Comparison of ENCODE assay signal across 19 cellular contexts in the genomic region with DNA sequence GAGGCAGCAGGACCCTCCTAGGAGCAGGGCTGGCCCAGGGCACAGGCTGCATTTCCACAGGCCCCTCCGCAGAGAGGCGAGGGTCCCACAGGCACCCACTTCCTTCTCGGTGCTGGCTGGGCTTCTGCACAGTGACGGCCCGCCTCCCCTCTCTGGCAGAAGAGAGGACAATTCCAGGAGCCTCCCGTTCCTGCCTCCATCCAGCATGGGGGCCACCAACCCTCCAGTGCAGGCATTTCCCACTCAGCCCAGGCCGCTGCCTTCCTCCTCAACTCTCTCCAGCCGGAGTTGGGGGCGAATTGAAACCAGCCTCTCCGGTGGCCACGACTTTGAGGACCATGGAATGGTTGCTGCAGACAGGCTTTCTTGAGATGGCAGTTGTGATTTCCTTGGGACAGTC.
A peak's percentile ranks its signal among the peaks of the same experiment; 100 is the strongest.
DNase-seq lines count a peak whose midpoint lies in the region; ATAC-seq, FAIRE-seq and TF ChIP-seq lines count a peak whose summit lies in the region.
"Had no signal": no experiment of that assay in that cellular context is flagged by ENCODE, and none has a peak within 500 bp of the region (broad histone marks: within the 10 kb centered on the region; RNA-seq: fewer than 3 reads in every experiment).

No MANE protein-coding gene starts in this region.

- ATAC-seq in sciatic nerve (no peak), GM21381 (IDR thresholded peaks at IDR 0.05; ENCODE audit: unreplicated experiment) (no peak), HG03521 (IDR thresholded peaks at IDR 0.05; ENCODE audit: unreplicated experiment) (no peak)
- ATAC-seq: CD8-positive, alpha-beta T cell had no signal

- CTCF ChIA-PET in activated naive CD4-positive, alpha-beta T cell treated with anti-CD3 and anti-CD28 coated beads for 36 hours (lab: Charles Lee): no interaction called here
- CTCF ChIA-PET in activated naive CD4-positive, alpha-beta T cell treated with anti-CD3 and anti-CD28 coated beads, Interleukin-2, amount 10 ng/mL, durations not matched to agents 7 days and 5 days (lab: Charles Lee): no interaction called here

- no peak overlapping the region for H3K27ac ChIP-seq in kidney (ENCODE audit: low read depth in 2 of 2, low read length in 2 of 2)
- H3K27ac ChIP-seq: C4-2B, HL-60 had no signal

- no peak for FAIRE-seq in kidney (lab: Jason Lieb, UNC)
- FAIRE-seq: D721Med, GM12892, GM19239 had no signal

- H3K9me3 Mint-ChIP-seq in activated naive CD4-positive, alpha-beta T cell treated with anti-CD3 and anti-CD28 coated beads for 36 hours: peaks cover 31% of the 10 kb centered on the region
- peaks cover 39% of the 10 kb centered on the region for H3K9me3 Mint-ChIP-seq in activated naive CD4-positive, alpha-beta T cell treated with anti-CD3 and anti-CD28 coated beads, Interleukin-2, amount 10 ng/mL, durations not matched to agents 7 days and 5 days

- intact Hi-C loops in activated naive CD4-positive, alpha-beta T cell treated with anti-CD3 and anti-CD28 coated beads for 36 hours (cut with micrococcal nuclease): no loop called here
- intact Hi-C loops in kidney (cut with DNase I) (no loop called here), sciatic nerve (cut with DNase I) (no loop called here)

- peak overlapping the region; percentile 36 for H3K27ac Mint-ChIP-seq in activated naive CD4-positive, alpha-beta T cell treated with anti-CD3 and anti-CD28 coated beads for 36 hours
- no peak overlapping the region for H3K27ac Mint-ChIP-seq in activated naive CD4-positive, alpha-beta T cell treated with anti-CD3 and anti-CD28 coated beads, Interleukin-2, amount 10 ng/mL, durations not matched to agents 7 days and 5 days
- H3K27ac Mint-ChIP-seq: CD8-positive, alpha-beta T cell; HFFc6 had no signal

- peaks cover 1% of the 10 kb centered on the region for H3K36me3 Mint-ChIP-seq in activated naive CD4-positive, alpha-beta T cell treated with anti-CD3 and anti-CD28 coated beads for 36 hours (ENCODE audit: low read depth)
- peaks cover 6% of the 10 kb centered on the region for H3K36me3 Mint-ChIP-seq in activated naive CD4-positive, alpha-beta T cell treated with anti-CD3 and anti-CD28 coated beads, Interleukin-2, amount 10 ng/mL, durations not matched to agents 7 days and 5 days
- H3K36me3 Mint-ChIP-seq: CD8-positive, alpha-beta T cell had no signal

- TF ChIP-seq CTCF in kidney (IDR thresholded peaks at IDR 0.05; ENCODE audit: borderline replicate concordance, extremely low read depth, insufficient read depth): no peak

- no peaks in the 10 kb centered on the region for H3K36me3 ChIP-seq in kidney (ENCODE audit: control insufficient read depth in 1 of 2, insufficient read depth in 2 of 2, low read length in 2 of 2)

- H3K4me3 ChIP-seq in kidney (ENCODE audit: low read length in 2 of 2): no peak overlapping the region

- H3K4me1 Mint-ChIP-seq in activated naive CD4-positive, alpha-beta T cell treated with anti-CD3 and anti-CD28 coated beads for 36 hours (ENCODE audit: low read depth): no peaks in the 10 kb centered on the region
- H3K4me1 Mint-ChIP-seq in activated naive CD4-positive, alpha-beta T cell treated with anti-CD3 and anti-CD28 coated beads, Interleukin-2, amount 10 ng/mL, durations not matched to agents 7 days and 5 days: no peaks in the 10 kb centered on the region

- no peaks in the 10 kb centered on the region for H3K4me1 ChIP-seq in kidney (ENCODE audit: control insufficient read depth in 1 of 2, insufficient read depth in 1 of 2, low read depth in 1 of 2, low read length in 2 of 2)

- H3K9ac ChIP-seq in kidney (ENCODE audit: low read length in 2 of 2): no peak overlapping the region

- DNase-seq in activated naive CD4-positive, alpha-beta T cell treated with anti-CD3 and anti-CD28 coated beads for 36 hours: no peak
- no peak for DNase-seq in activated naive CD4-positive, alpha-beta T cell treated with anti-CD3 and anti-CD28 coated beads, Interleukin-2, amount 10 ng/mL, durations not matched to agents 7 days and 5 days
- DNase-seq in kidney: peak; percentile 38
- peak; percentile 42 for DNase-seq in sciatic nerve (ENCODE audit: low spot score)
- DNase-seq in dermis blood vessel endothelial cell: no peak
- DNase-seq: ACHN; CD8-positive, alpha-beta T cell; COR-L47; DND-41; GDM1; HCEC 1CT; HFFc6 had no signal

- peaks cover 4% of the 10 kb centered on the region for H3K27me3 Mint-ChIP-seq in activated naive CD4-positive, alpha-beta T cell treated with anti-CD3 and anti-CD28 coated beads for 36 hours (ENCODE audit: low read depth)
- no peaks in the 10 kb centered on the region for H3K27me3 Mint-ChIP-seq in activated naive CD4-positive, alpha-beta T cell treated with anti-CD3 and anti-CD28 coated beads, Interleukin-2, amount 10 ng/mL, durations not matched to agents 7 days and 5 days

- H3K4me3 Mint-ChIP-seq in activated naive CD4-positive, alpha-beta T cell treated with anti-CD3 and anti-CD28 coated beads for 36 hours: no peak overlapping the region
- H3K4me3 Mint-ChIP-seq in activated naive CD4-positive, alpha-beta T cell treated with anti-CD3 and anti-CD28 coated beads, Interleukin-2, amount 10 ng/mL, durations not matched to agents 7 days and 5 days: no peak overlapping the region
- H3K4me3 Mint-ChIP-seq: CD8-positive, alpha-beta T cell; HFFc6 had no signal

- H3K9me3 ChIP-seq in kidney (ENCODE audit: control insufficient read depth in 1 of 2, low read length in 2 of 2): peaks cover 7 to 27% of the 10 kb centered on the region in 2 donors

Comparison
In these comparisons a context has a peak if more than half of its experiments do, and no peak if none do; other contexts are left out.
1. DNase-seq: peak in kidney (single experiment) and sciatic nerve (single experiment); none in activated naive CD4-positive, alpha-beta T cell treated with anti-CD3 and anti-CD28 coated beads for 36 hours (single experiment), activated naive CD4-positive, alpha-beta T cell treated with anti-CD3 and anti-CD28 coated beads, Interleukin-2, amount 10 ng/mL, durations not matched to agents 7 days and 5 days (single experiment) and dermis blood vessel endothelial cell (single experiment).